Comparison of ENCODE assay signal across 10 cellular contexts in genomic region chr16:51151951-51152663, GRCh38. TPM values are rescaled to one million over a fixed set of nuclear protein-coding genes. Genes with fewer than 3 reads are reported as not detected.
DNase-seq lines count a peak whose midpoint lies in the region; ATAC-seq and TF ChIP-seq lines count a peak whose summit lies in the region.
"Had no signal": no experiment of that assay in that cellular context is flagged by ENCODE, and none has a peak within 500 bp of the region (broad histone marks: within the 10 kb centered on the region; RNA-seq: fewer than 3 reads in every experiment).

No MANE protein-coding gene starts in this region.

- H2AFZ ChIP-seq in GM23338: 0 out of 2 replicates have a peak overlapping the region, but pooled peaks have one; percentile 23

- no peaks in the 10 kb centered on the region for H3K9me3 ChIP-seq in SJSA1 (replicated peaks)

- H3K4me3 ChIP-seq in GM23338 (peak overlapping the region; percentile 94), SJSA1 (peak overlapping the region; percentile 85)

- H3K4me3 Mint-ChIP-seq in GM23338: peak overlapping the region; percentile 85

- H4K20me1 ChIP-seq in GM23338 (replicated peaks; ENCODE audit: insufficient read depth): peaks cover 6% of the 10 kb centered on the region; the same call in 1 of the 2 replicates

- H3K4me1 ChIP-seq in GM23338 (ENCODE audit: insufficient read depth) (peaks cover 31% of the 10 kb centered on the region), SJSA1 (replicated peaks) (peaks cover 36% of the 10 kb centered on the region)

- no peak for TF ChIP-seq CTCF in GM23338 (conservative IDR thresholded peaks at IDR 0.05; ENCODE audit: low read depth in 2 of 2)

- peaks cover 24% of the 10 kb centered on the region for H3K36me3 Mint-ChIP-seq in GM23338 (ENCODE audit: low read depth)

- H3K36me3 ChIP-seq in GM23338 (ENCODE audit: insufficient read depth) (no peaks in the 10 kb centered on the region), SJSA1 (peaks cover 33% of the 10 kb centered on the region)

- peak overlapping the region; percentile 85 for H3K4me2 ChIP-seq in GM23338

- H3K9me2 ChIP-seq in GM23338 (ENCODE audit: insufficient read depth): no peaks in the 10 kb centered on the region

- H3K79me2 ChIP-seq in GM23338 (replicated peaks; ENCODE audit: insufficient read depth): peaks cover 39% of the 10 kb centered on the region

- peaks cover 43% of the 10 kb centered on the region for H3K4me1 Mint-ChIP-seq in GM23338

- DNase-seq in GM23338 (ENCODE audit: low spot score) (peak; percentile 88), SJSA1 (ENCODE audit: low read depth in 1 of 2, low spot score in 2 of 2) (peak; percentile 95 to 99), head of caudate nucleus (peak; percentile 81 to 97 (median 94)), pons (ENCODE audit: low spot score) (peak; percentile 92), NCI-H1417 treated with DMSO at 0.1 percent for 48 hours (lab: John Stamatoyannopoulos, UW) (no peak)
- no peak for DNase-seq in activated CD8-positive, alpha-beta memory T cell treated with anti-CD3 and anti-CD28 coated beads for 24 hours
- no peak for DNase-seq in stimulated activated naive CD4-positive, alpha-beta T cell (lab: John Stamatoyannopoulos, UW)

- H3F3A ChIP-seq in GM23338 (replicated peaks; ENCODE audit: low read depth): no peaks in the 10 kb centered on the region; the same call in 1 of the 2 replicates

- intact Hi-C loops in head of caudate nucleus (cut with DNase I): loop anchor here (5.0 to 10.0 kb wide), 3 partner anchors 287 to 373 kb away; no protein-coding TSS in a partner anchor

- H3K9me3 Mint-ChIP-seq in GM23338: peaks cover 3% of the 10 kb centered on the region; the same call in 2 of the 3 replicates

- H3K27ac ChIP-seq in GM23338 (ENCODE audit: low read depth) (peak overlapping the region; percentile 98), SJSA1 (peak overlapping the region; percentile 89)

- peaks cover 34% of the 10 kb centered on the region for H3K27me3 Mint-ChIP-seq in GM23338 (ENCODE audit: insufficient read depth, low read depth, poor library complexity)

- no peak overlapping the region for H3K27ac Mint-ChIP-seq in GM23338

- H3K27me3 ChIP-seq in GM23338 (ENCODE audit: insufficient read depth) (peaks cover 69% of the 10 kb centered on the region), SJSA1 (replicated peaks) (no peaks in the 10 kb centered on the region)

- peak; percentile 49 for ATAC-seq in GM23338
- ATAC-seq in HG03139 (IDR thresholded peaks at IDR 0.05; ENCODE audit: unreplicated experiment): no peak

TF ChIP-seq in GM23338, 12 proteins besides CTCF, POLR2A, EP300 and RAD21:
- TF ChIP-seq EZH2 (IDR thresholded peaks at IDR 0.05; ENCODE audit: low read depth, unreplicated experiment): no peak
- no peak for TF ChIP-seq STAT1 (IDR thresholded peaks at IDR 0.05; ENCODE audit: unreplicated experiment)
- TF ChIP-seq POLR2AphosphoS5 (IDR thresholded peaks at IDR 0.05; ENCODE audit: low read depth): peak; percentile 60
- TF ChIP-seq JUNB (IDR thresholded peaks at IDR 0.05; ENCODE audit: unreplicated experiment): no peak

RNA-seq across cellular contexts. Expression of gene SALL1, which starts 1.0 kb away (rescaled TPM):
- total RNA-seq in GM23338 (2014; rRNA removed; shearing (Covaris generic)): 20.2 and 22.7 TPM in 2 replicates
- polyA plus RNA-seq in GM23338 (2016; fragmentation: Nextera tagmentation; extraction: Ambion mirVana): 9.0 and 9.4 TPM in 2 replicates
- 7.1 and 13.3 TPM in 2 replicates for total RNA-seq in SJSA1 (2014; rRNA removed; shearing (Covaris generic))
- total RNA-seq: LHCN-M2, mononuclear cell had no signal

Comparison
In these comparisons a context has a peak if more than half of its experiments do, and no peak if none do; other contexts are left out.
1. DNase-seq: peak in GM23338 (single experiment), SJSA1 (2 of 2), head of caudate nucleus (42 of 42) and pons (single experiment); none in activated CD8-positive, alpha-beta memory T cell treated with anti-CD3 and anti-CD28 coated beads for 24 hours (single experiment), stimulated activated naive CD4-positive, alpha-beta T cell (0 of 6) and NCI-H1417 treated with DMSO at 0.1 percent for 48 hours (single experiment).